In the genomic region with DNA sequence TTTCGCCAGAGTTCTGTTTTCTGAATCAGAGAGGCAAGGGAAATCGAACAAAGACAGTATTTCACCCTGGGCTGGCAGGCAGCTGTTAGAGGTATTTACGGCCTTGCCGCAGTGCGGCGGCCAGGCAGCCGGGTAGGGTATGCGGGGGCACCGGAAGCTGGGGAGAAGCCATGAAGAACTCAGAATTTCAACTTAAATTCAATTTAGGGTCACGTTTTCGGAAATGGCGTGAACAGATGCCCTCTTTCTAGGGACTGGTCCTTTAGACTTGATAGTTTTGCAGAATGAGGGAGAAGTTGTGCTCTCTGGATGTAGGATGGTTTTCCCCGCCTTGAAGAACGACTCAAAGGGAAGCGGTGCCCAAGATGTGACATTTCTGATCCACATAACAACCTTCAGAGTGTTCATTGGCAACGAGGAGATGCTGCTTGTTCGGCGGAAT, we compare ENCODE assay signal across 11 cellular contexts. TPM values are rescaled to one million over a fixed set of nuclear protein-coding genes. Genes with fewer than 3 reads are reported as not detected.
DNase-seq lines count a peak whose midpoint lies in the region; ATAC-seq and TF ChIP-seq lines count a peak whose summit lies in the region.
"Had no signal": no experiment of that assay in that cellular context is flagged by ENCODE, and none has a peak within 500 bp of the region (broad histone marks: within the 10 kb centered on the region; RNA-seq: fewer than 3 reads in every experiment).

No MANE protein-coding gene starts in this region.

- ATAC-seq in stimulated activated naive CD8-positive, alpha-beta T cell treated with anti-CD3 and anti-CD28 coated beads, Interleukin-15, amount 100 ng/mL, for 72 hours: no peak

- H3K4me1 Mint-ChIP-seq in T-helper 2 cell treated with Interferon-gamma antibody and Interleukin-4, amounts not matched to agents 5 μg/mL and 100 μg/mL, for 36 hours (ENCODE audit: low read depth): peaks cover 21% of the 10 kb centered on the region
- peaks cover 32% of the 10 kb centered on the region for H3K4me1 Mint-ChIP-seq in stimulated activated naive CD8-positive, alpha-beta T cell treated with anti-CD3 and anti-CD28 coated beads, Interleukin-15, amount 100 ng/mL, for 72 hours

- H3K4me3 ChIP-seq in SK-N-MC (peak overlapping the region; percentile 24), kidney epithelial cell (ENCODE audit: low read depth, low read length) (peak overlapping the region; percentile 92)
- no peak overlapping the region for H3K4me3 ChIP-seq in effector memory CD4-positive, alpha-beta T cell (ENCODE audit: insufficient read depth, low read depth, low read length, poor library complexity, severe bottlenecking)

- H3K27me3 Mint-ChIP-seq in T-helper 2 cell treated with Interferon-gamma antibody and Interleukin-4, amounts not matched to agents 5 μg/mL and 100 μg/mL, for 36 hours (ENCODE audit: low read depth): peaks cover 90% of the 10 kb centered on the region
- H3K27me3 Mint-ChIP-seq in stimulated activated naive CD8-positive, alpha-beta T cell treated with anti-CD3 and anti-CD28 coated beads, Interleukin-15, amount 100 ng/mL, for 72 hours: peaks cover 100% of the 10 kb centered on the region

- no peaks in the 10 kb centered on the region for H3K36me3 ChIP-seq in SK-N-MC (ENCODE audit: insufficient read depth, low read length)
- H3K36me3 ChIP-seq in kidney epithelial cell (ENCODE audit: control insufficient read depth, insufficient read depth, low read length): no peaks in the 10 kb centered on the region
- no peaks in the 10 kb centered on the region for H3K36me3 ChIP-seq in effector memory CD4-positive, alpha-beta T cell (ENCODE audit: control insufficient read depth, insufficient read depth, low read length)

- H3K36me3 Mint-ChIP-seq in T-helper 2 cell treated with Interferon-gamma antibody and Interleukin-4, amounts not matched to agents 5 μg/mL and 100 μg/mL, for 36 hours (ENCODE audit: low read depth): no peaks in the 10 kb centered on the region

- no peaks in the 10 kb centered on the region for H3K9me3 Mint-ChIP-seq in T-helper 2 cell treated with Interferon-gamma antibody and Interleukin-4, amounts not matched to agents 5 μg/mL and 100 μg/mL, for 36 hours
- peaks cover 0 to 6% of the 10 kb centered on the region in 2 donors for H3K9me3 Mint-ChIP-seq in stimulated activated naive CD8-positive, alpha-beta T cell treated with anti-CD3 and anti-CD28 coated beads, Interleukin-15, amount 100 ng/mL, for 72 hours

- H3K9ac ChIP-seq in SK-N-MC (ENCODE audit: insufficient read length): no peak overlapping the region

- no peak for TF ChIP-seq CTCF in kidney epithelial cell (IDR thresholded peaks at IDR 0.05; ENCODE audit: insufficient read depth, low read length, poor library complexity, severe bottlenecking)

- no peak overlapping the region for H3K4me3 Mint-ChIP-seq in T-helper 2 cell treated with Interferon-gamma antibody and Interleukin-4, amounts not matched to agents 5 μg/mL and 100 μg/mL, for 36 hours
- peak overlapping the region; percentile 46 to 67 for H3K4me3 Mint-ChIP-seq in stimulated activated naive CD8-positive, alpha-beta T cell treated with anti-CD3 and anti-CD28 coated beads, Interleukin-15, amount 100 ng/mL, for 72 hours

- H3K4me1 ChIP-seq in effector memory CD4-positive, alpha-beta T cell (ENCODE audit: control insufficient read depth, insufficient read depth, low read length, poor library complexity, severe bottlenecking): peaks cover 9% of the 10 kb centered on the region

- H3K9me3 ChIP-seq in SK-N-MC (ENCODE audit: low read depth, low read length): no peaks in the 10 kb centered on the region
- no peaks in the 10 kb centered on the region for H3K9me3 ChIP-seq in effector memory CD4-positive, alpha-beta T cell (ENCODE audit: control insufficient read depth, low read length)

- DNase-seq in T-helper 2 cell treated with Interferon-gamma antibody and Interleukin-4, amounts not matched to agents 5 μg/mL and 100 μg/mL, for 36 hours (ENCODE audit: low spot score): no peak
- DNase-seq in T-helper 2 cell (no peak), SK-N-MC (ENCODE audit: low read depth, low spot score) (no peak), kidney epithelial cell (ENCODE audit: low read depth) (no peak), HuH-7 (ENCODE audit: low spot score) (no peak), GM19240 (ENCODE audit: insufficient read length, low spot score) (no peak)
- no peak for DNase-seq in stimulated activated naive CD8-positive, alpha-beta T cell treated with anti-CD3 and anti-CD28 coated beads, Interleukin-15, amount 100 ng/mL, for 72 hours
- no peak for DNase-seq in effector memory CD4-positive, alpha-beta T cell
- DNase-seq: activated CD4-positive, alpha-beta T cell treated with anti-CD3 and anti-CD28 coated beads for 4 hours; NCI-H774 had no signal

- peak overlapping the region; percentile 31 for H3K27ac Mint-ChIP-seq in T-helper 2 cell treated with Interferon-gamma antibody and Interleukin-4, amounts not matched to agents 5 μg/mL and 100 μg/mL, for 36 hours
- peak overlapping the region in 1 of 2 donors; percentile 27 for H3K27ac Mint-ChIP-seq in stimulated activated naive CD8-positive, alpha-beta T cell treated with anti-CD3 and anti-CD28 coated beads, Interleukin-15, amount 100 ng/mL, for 72 hours

- H3K27ac ChIP-seq in SK-N-MC: no peak overlapping the region; the same call in 1 of the 2 replicates
- H3K27ac ChIP-seq in effector memory CD4-positive, alpha-beta T cell (ENCODE audit: insufficient read depth, low read length, poor library complexity, severe bottlenecking): no peak overlapping the region

- no peaks in the 10 kb centered on the region for H3K27me3 ChIP-seq in kidney epithelial cell (ENCODE audit: control insufficient read depth, insufficient read depth, low read length)
- peaks cover 79% of the 10 kb centered on the region for H3K27me3 ChIP-seq in effector memory CD4-positive, alpha-beta T cell (replicated peaks; ENCODE audit: control insufficient read depth, insufficient read depth, low read length, poor library complexity, severe bottlenecking)

RNA-seq across cellular contexts. Expression of gene HOXD8, which starts 9.7 kb away (rescaled TPM):
- total RNA-seq in kidney epithelial cell: 18.1 and 22.5 TPM in 2 replicates

RNA-seq across cellular contexts. Expression of gene HOXD4, which starts 12.2 kb away (rescaled TPM):
- 5.4 and 13.8 TPM in 2 replicates for total RNA-seq in kidney epithelial cell

RNA-seq across cellular contexts. Expression of gene HOXD9, which starts 16.7 kb away (rescaled TPM):
- 11.6 and 12.2 TPM in 2 replicates for total RNA-seq in kidney epithelial cell

RNA-seq across cellular contexts. Expression of gene HOXD3, which starts 17.9 kb away (rescaled TPM):
- 5.4 and 9.2 TPM in 2 replicates for total RNA-seq in kidney epithelial cell

RNA-seq across cellular contexts. Expression of gene HOXD10, which starts 22.6 kb away (rescaled TPM):
- total RNA-seq in kidney epithelial cell: 5.1 and 5.6 TPM in 2 replicates
- total RNA-seq: SK-MEL-5 had no signal
